ENCODE assay signal across 20 cellular contexts in the genomic region with DNA sequence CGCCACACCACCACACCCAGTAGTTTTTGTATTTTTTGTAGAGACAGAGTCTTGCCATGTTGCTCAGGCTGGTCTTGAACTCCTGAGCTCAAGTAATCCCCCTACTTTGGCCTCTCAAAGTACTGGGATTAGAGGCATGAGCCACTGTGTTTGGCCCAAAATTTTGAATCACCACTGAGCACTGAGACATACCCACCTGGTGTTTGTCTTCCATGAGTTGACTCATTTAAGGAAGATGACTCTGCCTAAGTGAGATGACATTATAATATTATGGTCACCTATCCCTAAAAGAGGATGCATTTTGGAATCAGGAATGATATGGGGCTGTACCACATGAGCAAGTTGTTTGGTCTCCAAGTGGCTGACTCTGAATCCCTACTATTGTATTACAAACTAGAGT. TPM values are rescaled to one million over a fixed set of nuclear protein-coding genes. Genes with fewer than 3 reads are reported as not detected.
DNase-seq lines count a peak whose midpoint lies in the region; ATAC-seq and TF ChIP-seq lines count a peak whose summit lies in the region.
"Had no signal": no experiment of that assay in that cellular context is flagged by ENCODE, and none has a peak within 500 bp of the region (broad histone marks: within the 10 kb centered on the region; RNA-seq: fewer than 3 reads in every experiment).

No MANE protein-coding gene starts in this region.

- no peak overlapping the region for H2BK15ac ChIP-seq in H9 (ENCODE audit: low read depth, low read length)

- H3K56ac ChIP-seq in H9 (ENCODE audit: insufficient read length, low read depth, low read length): no peak overlapping the region

- ATAC-seq in foreskin keratinocyte: peak; percentile 87
- no peak for ATAC-seq in HG03460 (IDR thresholded peaks at IDR 0.05; ENCODE audit: unreplicated experiment)

- H2BK5ac ChIP-seq in H9 (ENCODE audit: insufficient read length, low read length): no peak overlapping the region

- H3K4me1 ChIP-seq in foreskin keratinocyte (peaks cover 5% of the 10 kb centered on the region), H9 (ENCODE audit: insufficient read depth, low read length) (no peaks in the 10 kb centered on the region)
- H3K4me1 ChIP-seq: BE2C, BLaER1 had no signal

- no peaks in the 10 kb centered on the region for H3K79me2 ChIP-seq in H9 (ENCODE audit: insufficient read depth, low read length)

- no peak overlapping the region for H2BK12ac ChIP-seq in H9 (ENCODE audit: insufficient read length, low read depth, low read length)

- no peak overlapping the region for H4K5ac ChIP-seq in H9 (ENCODE audit: insufficient read length, low read depth, low read length)

- H3K18ac ChIP-seq in H9 (ENCODE audit: insufficient read length, low read depth, low read length): no peak overlapping the region

- no peak overlapping the region for H3K14ac ChIP-seq in H9 (ENCODE audit: insufficient read depth, low read length)

- DNase-seq in RKO (ENCODE audit: low spot score) (peak; percentile 20), epithelial cell of esophagus (ENCODE audit: low read depth) (peak; percentile 34), foreskin keratinocyte (peak in 1 of 2 donors; percentile 29), NCI-H128 (lab: John Stamatoyannopoulos, UW; ENCODE audit: unreplicated experiment) (no peak), H9 (no peak)
- DNase-seq: 8988T; ACHN; BE2C; C1 segment of cervical spinal cord; CD4-positive, alpha-beta memory T cell; CD4-positive, CD25-positive, alpha-beta regulatory T cell; CD8-positive, alpha-beta memory T cell; COR-L47; DMS 273 treated with DMSO at 0.1 percent for 48 hours; DMS153; DMS79 treated with DMSO at 0.1 percent for 48 hours; GF-D8 had no signal

- H3K9me3 ChIP-seq in H9 (ENCODE audit: control insufficient read depth, low read depth, low read length): no peaks in the 10 kb centered on the region
- H3K9me3 ChIP-seq: BE2C, BLaER1 had no signal

- H2BK120ac ChIP-seq in H9 (ENCODE audit: low read depth, low read length, poor library complexity, severe bottlenecking): no peak overlapping the region

- H3K23ac ChIP-seq in H9 (ENCODE audit: insufficient read length, low read depth, low read length): no peak overlapping the region

- no peaks in the 10 kb centered on the region for H3K79me1 ChIP-seq in H9 (ENCODE audit: insufficient read depth, low read depth, low read length, poor library complexity, severe bottlenecking)

- no peak overlapping the region for H3K4me3 Mint-ChIP-seq in H9
- H3K4me3 Mint-ChIP-seq: CD14-positive monocyte; CD4-positive, alpha-beta memory T cell; CD4-positive, CD25-positive, alpha-beta regulatory T cell; CD8-positive, alpha-beta memory T cell had no signal

- peaks cover 0 to 10% of the 10 kb centered on the region in 2 experiments; a peak in 3 of 5 replicates for H3K9me3 Mint-ChIP-seq in H9

- no peak overlapping the region for H2AFZ ChIP-seq in H9 (ENCODE audit: low read length)

- no peak overlapping the region for H3T11ph ChIP-seq in H9 (ENCODE audit: low read length)

- TF ChIP-seq CTCF in epithelial cell of esophagus (IDR thresholded peaks at IDR 0.05; ENCODE audit: insufficient read depth, low read depth, low read length, missing control alignments) (no peak), foreskin keratinocyte (conservative IDR thresholded peaks at IDR 0.05) (no peak), H9 (conservative IDR thresholded peaks at IDR 0.05) (no peak)

- H3K4me1 Mint-ChIP-seq in H9: no peaks in the 10 kb centered on the region
- H3K4me1 Mint-ChIP-seq: CD14-positive monocyte; CD4-positive, alpha-beta memory T cell; CD4-positive, CD25-positive, alpha-beta regulatory T cell; CD8-positive, alpha-beta memory T cell had no signal

- no peaks in the 10 kb centered on the region for H3K27me3 Mint-ChIP-seq in H9 (ENCODE audit: low read depth)
- H3K27me3 Mint-ChIP-seq: CD4-positive, CD25-positive, alpha-beta regulatory T cell; CD8-positive, alpha-beta memory T cell had no signal

- H3K27me3 ChIP-seq in foreskin keratinocyte (no peaks in the 10 kb centered on the region), H9 (ENCODE audit: insufficient read depth, low read length) (no peaks in the 10 kb centered on the region)
- H3K27me3 ChIP-seq: BE2C, BLaER1 had no signal

- no peak overlapping the region for H3K4me2 ChIP-seq in H9 (ENCODE audit: insufficient read depth, insufficient read length, low read length)
- H3K4me2 ChIP-seq: BLaER1 had no signal

- H4K20me1 ChIP-seq in H9 (ENCODE audit: control insufficient read depth, insufficient read depth, insufficient read length): no peaks in the 10 kb centered on the region
- H4K20me1 ChIP-seq: BLaER1 had no signal

- no peak overlapping the region for H2AK5ac ChIP-seq in H9 (ENCODE audit: insufficient read length, low read length)

- H3K36me3 Mint-ChIP-seq in H9 (ENCODE audit: insufficient read depth in 1 of 3, low read depth in 3 of 3): no peaks in the 10 kb centered on the region
- H3K36me3 Mint-ChIP-seq: CD14-positive monocyte; CD4-positive, alpha-beta memory T cell; CD4-positive, CD25-positive, alpha-beta regulatory T cell; CD8-positive, alpha-beta memory T cell had no signal

- H3K4me3 ChIP-seq in epithelial cell of esophagus (ENCODE audit: low read length): no peak overlapping the region
- H3K4me3 ChIP-seq: BLaER1 had no signal

- H3K4ac ChIP-seq in H9 (ENCODE audit: low read depth, low read length): no peak overlapping the region

- no peak overlapping the region for H3K9ac ChIP-seq in H9 (ENCODE audit: extremely low read depth, insufficient read length, low read length)
- H3K9ac ChIP-seq: BLaER1 had no signal

- no peaks in the 10 kb centered on the region for H3K23me2 ChIP-seq in H9 (ENCODE audit: insufficient read length, low read depth, low read length, poor library complexity, severe bottlenecking)

- WGBS in H9 (ENCODE audit: extremely low coverage, insufficient read length, low lambda C conversion rate): no CpG with 5 or more reads among the region's 1 CpG

- H3K27ac ChIP-seq in foreskin keratinocyte: no peak overlapping the region
- H3K27ac ChIP-seq in H9 (ENCODE audit: insufficient read length, low read depth, low read length): no peak overlapping the region
- H3K27ac ChIP-seq: BLaER1 had no signal

- no peak overlapping the region for H4K8ac ChIP-seq in H9 (replicated peaks; ENCODE audit: insufficient read length, low read depth, low read length)

- no peak overlapping the region for H3K27ac Mint-ChIP-seq in H9
- H3K27ac Mint-ChIP-seq: CD14-positive monocyte; CD4-positive, alpha-beta memory T cell; CD4-positive, CD25-positive, alpha-beta regulatory T cell; CD8-positive, alpha-beta memory T cell had no signal

- H2BK20ac ChIP-seq in H9 (ENCODE audit: low read depth, low read length, poor library complexity, severe bottlenecking): no peak overlapping the region

- H4K91ac ChIP-seq in H9 (ENCODE audit: insufficient read length, low read depth, low read length): no peak overlapping the region

RNA-seq across cellular contexts. Expression of a gene that starts 54.6 kb away (rescaled TPM):
- total RNA-seq in foreskin keratinocyte (24.9 and 37.4 TPM in 2 replicates), H9 (2021) (9.6 and 10.2 TPM in 2 replicates)
- polyA plus RNA-seq in foreskin keratinocyte: 5.8 and 6.2 TPM in 2 replicates
- polyA plus RNA-seq: CD4-positive, CD25-positive, alpha-beta regulatory T cell; CD8-positive, alpha-beta memory T cell had no signal

Comparison
In these comparisons a context has a peak if more than half of its experiments do, and no peak if none do; other contexts are left out.
1. DNase-seq: peak in RKO (single experiment) and epithelial cell of esophagus (single experiment); none in NCI-H128 (single experiment) and H9 (single experiment).